Comparison of ENCODE assay signal across 8 cellular contexts in genomic region chr16:86508947-86509758, GRCh38. TPM values are rescaled to one million over a fixed set of nuclear protein-coding genes. Genes with fewer than 3 reads are reported as not detected.
DNase-seq lines count a peak whose midpoint lies in the region; ATAC-seq and TF ChIP-seq lines count a peak whose summit lies in the region.

No MANE protein-coding gene starts in this region.

- no peaks in the 10 kb centered on the region for H3K9me3 ChIP-seq in heart right ventricle

- H3K36me3 ChIP-seq in heart right ventricle: no peaks in the 10 kb centered on the region

- DNase-seq in AG08395 (ENCODE audit: low spot score): peak; percentile 75
- DNase-seq in HCEC 1CT: peak; percentile 89
- peak; percentile 62 for DNase-seq in activated CD8-positive, alpha-beta memory T cell treated with anti-CD3 and anti-CD28 coated beads, Interleukin-2, amount 50 U/mL, for 48 hours
- peak; percentile 42 to 63 for DNase-seq in heart right ventricle
- no peak for DNase-seq in retinal pigment epithelial cell (ENCODE audit: low read depth)
- no peak for DNase-seq in NCI-H146 (lab: John Stamatoyannopoulos, UW)

- H3K4me1 ChIP-seq in heart right ventricle: peaks cover 10 to 59% (median 37%) of the 10 kb centered on the region in 9 donors

- intact Hi-C loops in heart right ventricle (cut with DNase I): no loop called here

- ATAC-seq in heart right ventricle (peak; percentile 43 to 68 (median 64)), HG03521 (IDR thresholded peaks at IDR 0.05; ENCODE audit: unreplicated experiment) (no peak), HG02763 (IDR thresholded peaks at IDR 0.05; ENCODE audit: unreplicated experiment) (no peak)

- 0 to 1% methylated on average over 79 of the region's 79 CpGs for WGBS in heart right ventricle, 2 donors

- peaks cover 74 to 100% (median 98%) of the 10 kb centered on the region in 7 donors for H3K27me3 ChIP-seq in heart right ventricle

- peak overlapping the region; percentile 43 to 67 (median 58) for H3K4me3 ChIP-seq in heart right ventricle
- peak overlapping the region; percentile 12 for H3K4me3 ChIP-seq in retinal pigment epithelial cell (ENCODE audit: low read length)

- TF ChIP-seq CTCF in heart right ventricle (IDR thresholded peaks at IDR 0.05): peak in 2 of 9 donors; percentile 7 to 10
- no peak for TF ChIP-seq CTCF in retinal pigment epithelial cell (conservative IDR thresholded peaks at IDR 0.05; ENCODE audit: low read depth, low read length)

- H3K27ac ChIP-seq in heart right ventricle: peak overlapping the region in 9 of 10 donors; percentile 4 to 74 (median 60)

RNA-seq across cellular contexts. Expression of gene FOXF1, which starts 1.2 kb away (rescaled TPM):
- total RNA-seq in heart right ventricle: under 1 TPM in 8 of 10 donors, not detected in 2; 0.08 to 0.38 (median 0.22) TPM
- polyA plus RNA-seq in heart right ventricle: under 1 TPM; 0.16 to 0.37 TPM

RNA-seq across cellular contexts. Expression of gene MTHFSD, which starts 45.9 kb away (rescaled TPM):
- total RNA-seq in heart right ventricle: 10 to 100 TPM in 8 of 10 donors, 1 to 10 TPM in 2; 8.9 to 13.1 (median 11.4) TPM
- polyA plus RNA-seq in heart right ventricle: 10 to 100 TPM in 1 of 2 donors, 1 to 10 TPM in 1; 5.1 to 11.3 TPM

RNA-seq across cellular contexts. Expression of gene FOXC2, which starts 57.5 kb away (rescaled TPM):
- 1 to 10 TPM in 8 of 10 donors, under 1 TPM in 2; 0.66 to 2.2 (median 1.9) TPM for total RNA-seq in heart right ventricle
- 1 to 10 TPM; 1.2 to 1.3 TPM for polyA plus RNA-seq in heart right ventricle

Comparison
In these comparisons a context has a peak if more than half of its experiments do, and no peak if none do; other contexts are left out.
1. DNase-seq: peak in AG08395 (single experiment), HCEC 1CT (single experiment), activated CD8-positive, alpha-beta memory T cell treated with anti-CD3 and anti-CD28 coated beads, Interleukin-2, amount 50 U/mL, for 48 hours (single experiment) and heart right ventricle (2 of 2); none in retinal pigment epithelial cell (single experiment) and NCI-H146 (single experiment).
2. ATAC-seq: peak in heart right ventricle (8 of 8); none in HG03521 (single experiment) and HG02763 (single experiment).